9 cellular contexts compared by ENCODE assay signal in the genomic region with DNA sequence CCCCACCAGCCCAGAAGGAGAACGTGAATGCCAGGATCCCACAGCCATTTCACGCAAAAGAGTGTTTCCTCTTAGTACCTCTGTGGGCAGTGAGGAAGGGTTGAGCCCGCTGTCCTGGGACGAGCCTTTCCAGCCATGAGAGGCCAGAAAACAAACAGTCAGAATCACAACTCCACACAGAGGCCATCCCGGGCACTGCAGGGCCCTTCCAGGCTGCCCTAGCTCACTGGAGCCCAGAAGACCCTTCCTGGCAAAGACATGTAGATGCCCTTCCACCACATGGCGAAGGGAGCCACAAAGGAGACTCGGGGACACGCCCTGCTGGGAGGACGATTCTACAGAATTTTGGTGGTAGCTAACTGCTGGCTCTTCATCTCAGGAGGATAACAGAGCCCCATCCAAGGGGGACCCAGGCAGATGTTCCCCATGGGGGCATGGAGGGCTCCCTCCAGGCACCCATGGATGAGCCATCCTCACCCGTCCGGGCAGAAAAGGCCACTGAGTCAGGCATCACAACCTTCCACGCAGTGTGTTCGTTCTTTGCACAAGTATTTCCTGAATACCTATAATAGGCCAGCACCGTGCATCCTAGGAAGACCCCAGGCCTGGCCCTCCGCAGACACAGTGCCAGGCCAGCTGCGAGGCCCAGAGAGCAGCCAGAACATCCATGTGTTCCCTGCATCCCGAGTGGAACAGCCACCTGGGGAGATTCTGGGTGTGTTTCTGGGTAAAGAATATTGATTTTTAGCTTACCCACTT. TPM values are rescaled to one million over a fixed set of nuclear protein-coding genes. Genes with fewer than 3 reads are reported as not detected.
DNase-seq lines count a peak whose midpoint lies in the region; ATAC-seq and TF ChIP-seq lines count a peak whose summit lies in the region.
"Had no signal": no experiment of that assay in that cellular context is flagged by ENCODE, and none has a peak within 500 bp of the region (broad histone marks: within the 10 kb centered on the region; RNA-seq: fewer than 3 reads in every experiment).

No MANE protein-coding gene starts in this region.

- 73 to 76% methylated on average over 17 of the region's 17 CpGs for WGBS in lung, 2 donors

- H3K27me3 ChIP-seq in lung (ENCODE audit: control insufficient read depth, insufficient read depth), result no peaks in the 10 kb centered on the region

- in situ Hi-C loops in G401 (cut with HindIII; ENCODE audit: low sequenced_read_pairs), result no loop called here

- peaks cover 8 to 19% of the 10 kb centered on the region in 2 donors for H3K4me1 ChIP-seq in lung (ENCODE audit: control insufficient read depth in 2 of 2, insufficient read depth in 2 of 2, low read length in 2 of 2)

- H3K36me3 ChIP-seq in lung (ENCODE audit: control insufficient read depth in 2 of 2, insufficient read depth in 2 of 2, low read length in 2 of 2), result no peaks in the 10 kb centered on the region

- peak; percentile 66 for TF ChIP-seq CTCF in lung (IDR thresholded peaks at IDR 0.05; ENCODE audit: control extremely low read depth, extremely low read depth)

- H3K4me3 ChIP-seq in lung, result no peak overlapping the region

- H3K9me3 ChIP-seq in lung (ENCODE audit: control insufficient read depth in 2 of 2, insufficient read depth in 1 of 2, low read length in 1 of 2), result no peaks in the 10 kb centered on the region

- peak; percentile 45 for ATAC-seq in lung (ENCODE audit: insufficient read depth, low FRiP score)

- DNase-seq in AG08396 (ENCODE audit: low spot score), result peak; percentile 71
- peak; percentile 63 for DNase-seq in HuH-7.5 (ENCODE audit: low spot score)
- DNase-seq in cerebellar cortex (ENCODE audit: low spot score), result peak; percentile 10
- DNase-seq in lung (ENCODE audit: low spot score), result no peak
- no peak for DNase-seq in SKM-1 treated with dmso at 0.1 percent for 144 hours (lab: John Stamatoyannopoulos, UW; ENCODE audit: unreplicated experiment)
- DNase-seq in NCI-H2196 treated with DMSO at 0.1 percent for 48 hours (lab: John Stamatoyannopoulos, UW; ENCODE audit: unreplicated experiment), result no peak
- no peak for DNase-seq in G401 (ENCODE audit: low spot score)
- DNase-seq in cerebellum (ENCODE audit: low spot score), result no peak
- DNase-seq: SIG-M5 had no signal

- peak overlapping the region in 1 of 2 donors; percentile 84 for H3K27ac ChIP-seq in lung (ENCODE audit: low read depth in 1 of 2, low read length in 1 of 2)

RNA-seq across cellular contexts. Expression of gene SLC12A8, which starts 47.2 kb away (rescaled TPM):
- total RNA-seq in lung (1 to 10 TPM; 5.9 to 9.8 TPM), cerebellum (3.1 TPM)
- polyA plus RNA-seq in lung, result 1 to 10 TPM; 3.1 to 5.7 TPM
- not detected in 2 replicates for total RNA-seq in G401 (2014; rRNA removed; shearing (Covaris generic))

Comparison
In these comparisons a context has a peak if more than half of its experiments do, and no peak if none do; other contexts are left out.
1. DNase-seq: peak in AG08396 (single experiment), HuH-7.5 (single experiment) and cerebellar cortex (single experiment); none in lung (single experiment), SKM-1 treated with dmso at 0.1 percent for 144 hours (single experiment), NCI-H2196 treated with DMSO at 0.1 percent for 48 hours (single experiment), G401 (single experiment) and cerebellum (single experiment).